ENCODE assay signal across 8 cellular contexts in the genomic region with DNA sequence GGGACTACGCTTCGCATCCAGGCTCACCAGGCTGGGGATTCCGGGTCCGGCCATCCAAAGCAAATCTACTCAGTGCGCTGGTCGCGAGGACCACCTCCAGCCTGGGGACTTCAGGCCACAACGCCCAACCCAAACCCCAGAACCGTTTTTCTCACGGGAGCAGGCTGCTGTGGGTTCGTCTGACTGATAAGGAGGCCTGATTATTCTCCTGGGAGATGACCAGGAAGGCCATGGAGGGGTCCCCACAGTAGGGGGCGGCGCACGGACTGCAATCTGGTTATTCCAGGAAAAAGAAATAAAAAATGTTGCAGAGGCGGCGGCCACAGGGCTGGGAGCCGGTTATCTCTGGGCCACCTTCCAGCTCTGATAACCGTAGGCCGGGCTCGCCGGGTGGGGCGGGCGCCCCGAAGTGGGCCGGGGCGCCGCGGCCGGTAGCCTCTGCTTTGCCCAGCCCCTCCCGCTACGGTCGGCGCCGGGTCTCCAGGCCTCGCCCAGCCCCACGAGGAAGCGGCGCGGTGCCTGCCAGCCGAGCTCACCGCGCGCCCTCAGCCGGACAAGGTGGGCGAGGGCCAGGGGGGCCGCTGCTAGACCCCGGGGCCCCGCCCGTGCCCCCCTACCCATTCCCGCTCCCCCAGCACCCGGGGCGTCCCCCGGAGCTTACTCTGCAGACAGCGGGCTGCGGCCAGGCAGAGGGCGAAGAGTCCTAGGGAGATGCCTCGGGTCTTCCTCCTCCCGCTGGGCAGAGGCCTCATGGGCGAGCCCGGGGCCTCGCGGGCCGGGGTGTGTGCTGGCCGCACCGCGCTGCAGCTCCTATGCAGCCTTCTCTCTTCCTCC. TPM values are rescaled to one million over a fixed set of nuclear protein-coding genes. Genes with fewer than 3 reads are reported as not detected.
DNase-seq lines count a peak whose midpoint lies in the region; ATAC-seq and TF ChIP-seq lines count a peak whose summit lies in the region.

No MANE protein-coding gene starts in this region.

- no peak overlapping the region for H4K91ac ChIP-seq in neuronal stem cell (ENCODE audit: low read depth, low read length, poor library complexity)

- H2BK5ac ChIP-seq in neuronal stem cell (ENCODE audit: low read length), result peak overlapping the region; percentile 53

- no peaks in the 10 kb centered on the region for H3K9me3 ChIP-seq in esophagus muscularis mucosa
- no peaks in the 10 kb centered on the region for H3K9me3 ChIP-seq in neuronal stem cell (replicated peaks in 1 of 2; ENCODE audit: control insufficient read depth in 2 of 2, insufficient read depth in 1 of 2, low read depth in 1 of 2, low read length in 2 of 2)

- H3K4me1 Mint-ChIP-seq in activated T-helper 1 cell treated with anti-CD3 and anti-CD28 coated beads, Interleukin-12 subunit alpha, Interleukin-12 subunit beta, Interleukin-2, Interleukin-4 antibody, amounts not matched to agents 30 ng/mL and 10 ng/mL and 1 ng/mL, durations not matched to agents 14 hours and 24 hours and 36 hours (ENCODE audit: low read depth), result no peaks in the 10 kb centered on the region

- no peak overlapping the region for H2AK5ac ChIP-seq in neuronal stem cell (ENCODE audit: low read depth, low read length)

- no peak overlapping the region for H2BK12ac ChIP-seq in neuronal stem cell (ENCODE audit: low read length)

- peak overlapping the region; percentile 58 for H2BK15ac ChIP-seq in neuronal stem cell (ENCODE audit: low read length)

- H3K27me3 ChIP-seq in esophagus muscularis mucosa, result peaks cover 0 to 4% (median 0%) of the 10 kb centered on the region in 4 donors
- H3K27me3 ChIP-seq in neuronal stem cell (ENCODE audit: control insufficient read depth in 3 of 3, insufficient read depth in 3 of 3, low read depth in 1 of 3, low read length in 3 of 3), result peaks cover 0 to 7% (median 0%) of the 10 kb centered on the region in 3 experiments

- peak overlapping the region; percentile 54 for H3K4me2 ChIP-seq in neuronal stem cell (ENCODE audit: insufficient read depth, low read length, poor library complexity, severe bottlenecking)

- peak overlapping the region; percentile 56 to 65 (median 62) for H3K4me3 ChIP-seq in esophagus muscularis mucosa
- no peak overlapping the region for H3K4me3 ChIP-seq in neuronal stem cell (ENCODE audit: low read length in 2 of 2)

- no peak for ATAC-seq in HG03196 (IDR thresholded peaks at IDR 0.05; ENCODE audit: unreplicated experiment)

- H3K9me3 Mint-ChIP-seq in activated T-helper 1 cell treated with anti-CD3 and anti-CD28 coated beads, Interleukin-12 subunit alpha, Interleukin-12 subunit beta, Interleukin-2, Interleukin-4 antibody, amounts not matched to agents 30 ng/mL and 10 ng/mL and 1 ng/mL, durations not matched to agents 14 hours and 24 hours and 36 hours, result no peaks in the 10 kb centered on the region

- peak overlapping the region; percentile 65 for H3K18ac ChIP-seq in neuronal stem cell (ENCODE audit: low read length)

- H3K23ac ChIP-seq in neuronal stem cell (ENCODE audit: low read depth, low read length, poor library complexity), result no peak overlapping the region

- H3K4me3 Mint-ChIP-seq in activated T-helper 1 cell treated with anti-CD3 and anti-CD28 coated beads, Interleukin-12 subunit alpha, Interleukin-12 subunit beta, Interleukin-2, Interleukin-4 antibody, amounts not matched to agents 30 ng/mL and 10 ng/mL and 1 ng/mL, durations not matched to agents 14 hours and 24 hours and 36 hours, result no peak overlapping the region

- intact Hi-C loops in esophagus muscularis mucosa (cut with DNase I), result no loop called here
- intact Hi-C loops in activated T-helper 1 cell treated with anti-CD3 and anti-CD28 coated beads, Interleukin-12 subunit alpha, Interleukin-12 subunit beta, Interleukin-2, Interleukin-4 antibody, amounts not matched to agents 30 ng/mL and 10 ng/mL and 1 ng/mL, durations not matched to agents 14 hours and 24 hours and 36 hours (cut with micrococcal nuclease), result no loop called here

- no peaks in the 10 kb centered on the region for H3K36me3 Mint-ChIP-seq in activated T-helper 1 cell treated with anti-CD3 and anti-CD28 coated beads, Interleukin-12 subunit alpha, Interleukin-12 subunit beta, Interleukin-2, Interleukin-4 antibody, amounts not matched to agents 30 ng/mL and 10 ng/mL and 1 ng/mL, durations not matched to agents 14 hours and 24 hours and 36 hours (ENCODE audit: low read depth)

- no peak overlapping the region for H3K27ac Mint-ChIP-seq in activated T-helper 1 cell treated with anti-CD3 and anti-CD28 coated beads, Interleukin-12 subunit alpha, Interleukin-12 subunit beta, Interleukin-2, Interleukin-4 antibody, amounts not matched to agents 30 ng/mL and 10 ng/mL and 1 ng/mL, durations not matched to agents 14 hours and 24 hours and 36 hours

- peak; percentile 62 for DNase-seq in CMK (ENCODE audit: low read depth)
- peak; percentile 73 for DNase-seq in NCI-H526 treated with DMSO at 0.1 percent for 48 hours (lab: John Stamatoyannopoulos, UW)
- no peak for DNase-seq in esophagus muscularis mucosa (ENCODE audit: extremely low spot score)
- peak; percentile 5 for DNase-seq in neuronal stem cell (ENCODE audit: low spot score)
- DNase-seq in stimulated activated naive CD4-positive, alpha-beta T cell treated with Interleukin-2 at 50 U/mL for 16 hours (lab: John Stamatoyannopoulos, UW), result no peak
- no peak for DNase-seq in activated T-helper 1 cell treated with anti-CD3 and anti-CD28 coated beads, Interleukin-12 subunit alpha, Interleukin-12 subunit beta, Interleukin-2, Interleukin-4 antibody, amounts not matched to agents 30 ng/mL and 10 ng/mL and 1 ng/mL, durations not matched to agents 14 hours and 24 hours and 36 hours (ENCODE audit: low spot score)
- no peak for DNase-seq in central memory CD4-positive, alpha-beta T cell

- H4K8ac ChIP-seq in neuronal stem cell (ENCODE audit: low read depth, low read length), result no peak overlapping the region

- H3K27ac ChIP-seq in esophagus muscularis mucosa (replicated peaks in 1 of 4) (peak overlapping the region in 2 of 4 donors; percentile 42 to 47), neuronal stem cell (replicated peaks; ENCODE audit: low read length) (no peak overlapping the region)

- H2BK120ac ChIP-seq in neuronal stem cell (ENCODE audit: low read depth, low read length), result no peak overlapping the region

- WGBS in esophagus muscularis mucosa, result 38% methylated on average over 17 of the region's 66 CpGs
- no CpG with 5 or more reads among the region's 66 CpGs for WGBS in neuronal stem cell (ENCODE audit: extremely low coverage in 2 of 2, insufficient read length in 2 of 2, insufficient replicate concordance in 1 of 2), 2 donors

- TF ChIP-seq EP300 in esophagus muscularis mucosa (IDR thresholded peaks at IDR 0.05), result no peak

- H3K4me1 ChIP-seq in esophagus muscularis mucosa, result peaks cover 3 to 17% (median 15%) of the 10 kb centered on the region in 4 donors
- no peaks in the 10 kb centered on the region for H3K4me1 ChIP-seq in neuronal stem cell (ENCODE audit: control insufficient read depth in 2 of 2, insufficient read depth in 1 of 2, low read depth in 1 of 2, low read length in 2 of 2)

- peak overlapping the region; percentile 76 for H3K4ac ChIP-seq in neuronal stem cell (ENCODE audit: low read length)

- no peak for TF ChIP-seq POLR2A in esophagus muscularis mucosa (IDR thresholded peaks at IDR 0.05; ENCODE audit: low read depth)

- H2AFZ ChIP-seq in neuronal stem cell (ENCODE audit: low read length), result peak overlapping the region; percentile 83

- peaks cover 29% of the 10 kb centered on the region for H3K27me3 Mint-ChIP-seq in activated T-helper 1 cell treated with anti-CD3 and anti-CD28 coated beads, Interleukin-12 subunit alpha, Interleukin-12 subunit beta, Interleukin-2, Interleukin-4 antibody, amounts not matched to agents 30 ng/mL and 10 ng/mL and 1 ng/mL, durations not matched to agents 14 hours and 24 hours and 36 hours (ENCODE audit: insufficient read depth)

- H3K36me3 ChIP-seq in esophagus muscularis mucosa, result no peaks in the 10 kb centered on the region
- no peaks in the 10 kb centered on the region for H3K36me3 ChIP-seq in neuronal stem cell (replicated peaks in 1 of 2; ENCODE audit: control insufficient read depth in 2 of 2, insufficient read depth in 2 of 2, low read length in 2 of 2)

- H3K9ac ChIP-seq in neuronal stem cell (ENCODE audit: low read depth, low read length, poor library complexity), result no peak overlapping the region

- no peak for TF ChIP-seq CTCF in esophagus muscularis mucosa (IDR thresholded peaks at IDR 0.05)

- no peaks in the 10 kb centered on the region for H3K79me1 ChIP-seq in neuronal stem cell (ENCODE audit: low read depth, low read length)

- peak overlapping the region; percentile 8 for H3K14ac ChIP-seq in neuronal stem cell (ENCODE audit: low read length)

RNA-seq across cellular contexts. Expression of gene VSTM5, which starts 0.5 kb away (rescaled TPM):
- total RNA-seq in esophagus muscularis mucosa, result under 1 TPM in 3 of 4 donors, not detected in 1; 0.17 to 0.39 (median 0.17) TPM
- polyA plus RNA-seq in neuronal stem cell (2013, experiment 1 of 2), result 0.26 TPM
- polyA plus RNA-seq in neuronal stem cell (2013, experiment 2 of 2), result 0.21 TPM
- not detected in 2 replicates for total RNA-seq in activated T-helper 1 cell treated with anti-CD3 and anti-CD28 coated beads, Interleukin-12 subunit alpha, Interleukin-12 subunit beta, Interleukin-2, Interleukin-4 antibody, amounts not matched to agents 30 ng/mL and 10 ng/mL and 1 ng/mL, durations not matched to agents 14 hours and 24 hours and 36 hours

Comparison
In these comparisons a context has a peak if more than half of its experiments do, and no peak if none do; other contexts are left out.
1. DNase-seq: peak in CMK (single experiment), NCI-H526 treated with DMSO at 0.1 percent for 48 hours (single experiment) and neuronal stem cell (single experiment); none in esophagus muscularis mucosa (single experiment), stimulated activated naive CD4-positive, alpha-beta T cell treated with Interleukin-2 at 50 U/mL for 16 hours (single experiment), activated T-helper 1 cell treated with anti-CD3 and anti-CD28 coated beads, Interleukin-12 subunit alpha, Interleukin-12 subunit beta, Interleukin-2, Interleukin-4 antibody, amounts not matched to agents 30 ng/mL and 10 ng/mL and 1 ng/mL, durations not matched to agents 14 hours and 24 hours and 36 hours (single experiment) and central memory CD4-positive, alpha-beta T cell (single experiment).
2. H3K4me3 ChIP-seq: peak in esophagus muscularis mucosa (4 of 4); none in neuronal stem cell (0 of 2).